16 cellular contexts compared by ENCODE assay signal in genomic region chr9:35470894-35471293, GRCh38. TPM values are rescaled to one million over a fixed set of nuclear protein-coding genes. Genes with fewer than 3 reads are reported as not detected.
DNase-seq lines count a peak whose midpoint lies in the region; ATAC-seq and TF ChIP-seq lines count a peak whose summit lies in the region.
"Had no signal": no experiment of that assay in that cellular context is flagged by ENCODE, and none has a peak within 500 bp of the region (broad histone marks: within the 10 kb centered on the region; RNA-seq: fewer than 3 reads in every experiment).

No MANE protein-coding gene starts in this region.

- peak; percentile 93 to 97 (median 96) for ATAC-seq in right lobe of liver

- H3K36me3 ChIP-seq in right lobe of liver: no peaks in the 10 kb centered on the region
- H3K36me3 ChIP-seq: neutrophil had no signal

- 19% methylated on average over 4 of the region's 4 CpGs for WGBS in right lobe of liver (ENCODE audit: insufficient coverage, low coverage, low lambda C conversion rate, missing lambda C conversion rate)

- H3K9me3 ChIP-seq in right lobe of liver: no peaks in the 10 kb centered on the region
- H3K9me3 ChIP-seq: neutrophil had no signal

- H3K4me1 Mint-ChIP-seq in HFFc6 (ENCODE audit: low read depth): peaks cover 21% of the 10 kb centered on the region
- peaks cover 18% of the 10 kb centered on the region for H3K4me1 Mint-ChIP-seq in chondrocyte (ENCODE audit: low read depth)
- H3K4me1 Mint-ChIP-seq in activated naive CD8-positive, alpha-beta T cell treated with anti-CD3 and anti-CD28 coated beads for 36 hours: no peaks in the 10 kb centered on the region
- H3K4me1 Mint-ChIP-seq in activated naive CD4-positive, alpha-beta T cell treated with anti-CD3 and anti-CD28 coated beads for 36 hours (ENCODE audit: low read depth): no peaks in the 10 kb centered on the region
- H3K4me1 Mint-ChIP-seq: CD8-positive, alpha-beta memory T cell had no signal

- H3K27me3 Mint-ChIP-seq in HFFc6 (ENCODE audit: insufficient read depth) (peaks cover 12% of the 10 kb centered on the region), chondrocyte (ENCODE audit: low read depth) (peaks cover 13% of the 10 kb centered on the region)
- peaks cover 40% of the 10 kb centered on the region for H3K27me3 Mint-ChIP-seq in activated naive CD8-positive, alpha-beta T cell treated with anti-CD3 and anti-CD28 coated beads for 36 hours
- peaks cover 8% of the 10 kb centered on the region for H3K27me3 Mint-ChIP-seq in activated naive CD4-positive, alpha-beta T cell treated with anti-CD3 and anti-CD28 coated beads for 36 hours (ENCODE audit: low read depth)

- CTCF ChIA-PET in activated naive CD4-positive, alpha-beta T cell treated with anti-CD3 and anti-CD28 coated beads for 36 hours (lab: Charles Lee): interaction anchor here (1.0 to 1.2 kb wide), 2 partner anchors 9 to 82 kb away, joined by 3 read pairs; no protein-coding TSS in a partner anchor

- no peaks in the 10 kb centered on the region for H3K27me3 ChIP-seq in right lobe of liver

- no peaks in the 10 kb centered on the region for H3K36me3 Mint-ChIP-seq in HFFc6 (ENCODE audit: low read depth)
- H3K36me3 Mint-ChIP-seq in chondrocyte (ENCODE audit: low read depth): peaks cover 1% of the 10 kb centered on the region
- H3K36me3 Mint-ChIP-seq in activated naive CD8-positive, alpha-beta T cell treated with anti-CD3 and anti-CD28 coated beads for 36 hours: no peaks in the 10 kb centered on the region
- H3K36me3 Mint-ChIP-seq in activated naive CD4-positive, alpha-beta T cell treated with anti-CD3 and anti-CD28 coated beads for 36 hours (ENCODE audit: low read depth): no peaks in the 10 kb centered on the region
- H3K36me3 Mint-ChIP-seq: CD8-positive, alpha-beta memory T cell had no signal

- no peak overlapping the region for H3K4me3 Mint-ChIP-seq in HFFc6
- H3K4me3 Mint-ChIP-seq in chondrocyte (ENCODE audit: unreplicated experiment): peak overlapping the region; percentile 31
- no peak overlapping the region for H3K4me3 Mint-ChIP-seq in activated naive CD8-positive, alpha-beta T cell treated with anti-CD3 and anti-CD28 coated beads for 36 hours
- no peak overlapping the region for H3K4me3 Mint-ChIP-seq in activated naive CD4-positive, alpha-beta T cell treated with anti-CD3 and anti-CD28 coated beads for 36 hours
- H3K4me3 Mint-ChIP-seq: CD8-positive, alpha-beta memory T cell; T-helper 1 cell treated with Interleukin-12 subunit alpha and Interleukin-12 subunit beta and Interleukin-4 antibody, amounts not matched to agents 30 μg/mL and 1 μg/mL, for 36 hours had no signal

- TF ChIP-seq POLR2A in right lobe of liver (IDR thresholded peaks at IDR 0.05): no peak

- peaks cover 0 to 15% (median 3%) of the 10 kb centered on the region in 4 donors for H3K4me1 ChIP-seq in right lobe of liver

- peak overlapping the region; percentile 30 to 65 (median 48) for H3K27ac ChIP-seq in right lobe of liver
- H3K27ac ChIP-seq: neutrophil had no signal

- TF ChIP-seq CTCF in HFFc6 (IDR thresholded peaks at IDR 0.05): no peak
- TF ChIP-seq CTCF in chondrocyte (IDR thresholded peaks at IDR 0.05): no peak
- TF ChIP-seq CTCF in right lobe of liver (IDR thresholded peaks at IDR 0.05): no peak

- no peak overlapping the region for H3K27ac Mint-ChIP-seq in HFFc6
- peak overlapping the region; percentile 97 for H3K27ac Mint-ChIP-seq in chondrocyte (ENCODE audit: unreplicated experiment)
- no peak overlapping the region for H3K27ac Mint-ChIP-seq in activated naive CD8-positive, alpha-beta T cell treated with anti-CD3 and anti-CD28 coated beads for 36 hours
- no peak overlapping the region for H3K27ac Mint-ChIP-seq in activated naive CD4-positive, alpha-beta T cell treated with anti-CD3 and anti-CD28 coated beads for 36 hours
- H3K27ac Mint-ChIP-seq: T-helper 1 cell treated with Interleukin-12 subunit alpha and Interleukin-12 subunit beta and Interleukin-4 antibody, amounts not matched to agents 30 μg/mL and 1 μg/mL, for 36 hours had no signal

- peak; percentile 26 for DNase-seq in HFFc6
- no peak for DNase-seq in chondrocyte (ENCODE audit: low spot score)
- peak in 1 of 3 donors; percentile 64 for DNase-seq in right lobe of liver
- peak; percentile 59 for DNase-seq in ureter (ENCODE audit: low spot score)
- DNase-seq in activated naive CD8-positive, alpha-beta T cell treated with anti-CD3 and anti-CD28 coated beads for 36 hours: no peak
- no peak for DNase-seq in inferior parietal cortex (ENCODE audit: extremely low spot score)
- DNase-seq in activated naive CD4-positive, alpha-beta T cell treated with anti-CD3 and anti-CD28 coated beads for 36 hours: no peak
- DNase-seq: activated CD4-positive, alpha-beta T cell treated with anti-CD3 and anti-CD28 coated beads for 1 hour; activated CD8-positive, alpha-beta memory T cell treated with anti-CD3 and anti-CD28 coated beads, Interleukin-2, amount 50 U/mL, for 4 hours; activated naive CD4-positive, alpha-beta T cell treated with anti-CD3 and anti-CD28 coated beads, Interleukin-2, amount 50 U/mL, for 16 hours; CD8-positive, alpha-beta memory T cell; mesendoderm; NCI-H82; RPMI8226 had no signal

- H3K9me3 Mint-ChIP-seq in HFFc6 (no peaks in the 10 kb centered on the region), chondrocyte (ENCODE audit: low read depth) (no peaks in the 10 kb centered on the region)
- no peaks in the 10 kb centered on the region for H3K9me3 Mint-ChIP-seq in activated naive CD8-positive, alpha-beta T cell treated with anti-CD3 and anti-CD28 coated beads for 36 hours
- H3K9me3 Mint-ChIP-seq in activated naive CD4-positive, alpha-beta T cell treated with anti-CD3 and anti-CD28 coated beads for 36 hours: no peaks in the 10 kb centered on the region
- H3K9me3 Mint-ChIP-seq: CD8-positive, alpha-beta memory T cell; T-helper 1 cell treated with Interleukin-12 subunit alpha and Interleukin-12 subunit beta and Interleukin-4 antibody, amounts not matched to agents 30 μg/mL and 1 μg/mL, for 36 hours had no signal

- intact Hi-C loops in right lobe of liver (cut with DNase I): no loop called here
- intact Hi-C loops in activated naive CD4-positive, alpha-beta T cell treated with anti-CD3 and anti-CD28 coated beads for 36 hours (cut with micrococcal nuclease): no loop called here

- no peak overlapping the region for H3K4me3 ChIP-seq in right lobe of liver

RNA-seq across cellular contexts. Expression of gene RUSC2, which starts 19.0 kb away (rescaled TPM):
- 10 to 100 TPM; 54.0 to 70.7 (median 59.9) TPM for total RNA-seq in HFFc6 (2021; fragmentation: NEBNext Ultra II Directional; extraction: Animal tissue kit (Norgen Biotek cat#: 25700))
- total RNA-seq in chondrocyte: 96.3 to 135 TPM (median 107 TPM) in 3 replicates
- total RNA-seq in right lobe of liver: 10 to 100 TPM in 2 of 6 experiments, 1 to 10 TPM in 4; 6.0 to 12.9 (median 9.1) TPM
- 29.8 TPM for total RNA-seq in ureter
- total RNA-seq in activated naive CD8-positive, alpha-beta T cell treated with anti-CD3 and anti-CD28 coated beads for 36 hours: 1 to 10 TPM; 2.2 to 2.4 TPM
- total RNA-seq in activated naive CD4-positive, alpha-beta T cell treated with anti-CD3 and anti-CD28 coated beads for 36 hours: 1 to 10 TPM; 4.0 to 5.1 TPM

Comparison
In these comparisons a context has a peak if more than half of its experiments do, and no peak if none do; other contexts are left out.
1. DNase-seq: peak in HFFc6 (single experiment) and ureter (single experiment); none in chondrocyte (single experiment), activated naive CD8-positive, alpha-beta T cell treated with anti-CD3 and anti-CD28 coated beads for 36 hours (single experiment), inferior parietal cortex (single experiment) and activated naive CD4-positive, alpha-beta T cell treated with anti-CD3 and anti-CD28 coated beads for 36 hours (single experiment).